In genomic region chr18:61965306-61965705, GRCh38 we compare ENCODE assay signal across 30 cellular contexts.
"Had no signal": no experiment of that assay in that cellular context is flagged by ENCODE, and none has a peak within 500 bp of the region (broad histone marks: within the 10 kb centered on the region; RNA-seq: fewer than 3 reads in every experiment).

No MANE protein-coding gene starts in this region.

- ATAC-seq: activated CD4-positive, CD25-positive, alpha-beta regulatory T cell treated with anti-CD3 and anti-CD28 coated beads, Interleukin-2, amount 50 U/mL, for 24 hours; activated naive CD4-positive, alpha-beta T cell treated with anti-CD3 and anti-CD28 coated beads, Interleukin-2, amount 50 U/mL, for 72 hours; activated T-cell treated with anti-CD3 and anti-CD28 coated beads, Interleukin-2, amount 50 U/mL, for 4 hours; body of pancreas; effector memory CD8-positive, alpha-beta T cell; gastrocnemius medialis; mucosa of descending colon; right cardiac atrium; stimulated activated naive CD8-positive, alpha-beta T cell treated with anti-CD3 and anti-CD28 coated beads, Interleukin-15, Interleukin-2, amounts not matched to agents 100 U/mL and 50 U/mL, for 24 hours had no signal

- DNase-seq: activated CD4-positive, alpha-beta memory T cell treated with anti-CD3 and anti-CD28 coated beads, Interleukin-2, amount 10 ng/mL, durations not matched to agents 7 days and 5 days; activated CD4-positive, alpha-beta T cell treated with anti-CD3 and anti-CD28 coated beads, Interleukin-2, amount 10 ng/mL, durations not matched to agents 7 days and 5 days; activated naive CD4-positive, alpha-beta T cell; activated T-cell treated with anti-CD3 and anti-CD28 coated beads, Interleukin-2, amount 50 U/mL, for 4 hours; body of pancreas; cerebellar nuclear complex; colonic mucosa; effector memory CD8-positive, alpha-beta T cell; erythroblast; gastrocnemius medialis; glutamatergic neuron; islet precursor cell; left ventricle myocardium inferior; mucosa of descending colon; posterior cingulate gyrus; right cardiac atrium; spleen; stimulated activated CD4-positive, alpha-beta T cell treated with anti-CD3 and anti-CD28 coated beads, Interleukin-2, amount 100 ng/mL, for 48 hours; stimulated activated naive CD8-positive, alpha-beta T cell treated with anti-CD3 and anti-CD28 coated beads, Interleukin-15, Interleukin-2, amounts not matched to agents 100 U/mL and 50 U/mL, for 24 hours; T-helper 9 cell; testis; trophoblast cell; WERI-Rb-1 had no signal

- H3K4me3 ChIP-seq: body of pancreas, cardiac muscle cell, colonic mucosa, gastrocnemius medialis, left ventricle myocardium inferior, lung, mucosa of descending colon, spleen, testis, vagina had no signal

- H3K36me3 Mint-ChIP-seq: activated naive CD4-positive, alpha-beta T cell treated with anti-CD3 and anti-CD28 coated beads, Interleukin-2, amount 50 U/mL, for 72 hours had no signal

- H3K4me1 Mint-ChIP-seq: activated CD4-positive, alpha-beta memory T cell treated with anti-CD3 and anti-CD28 coated beads, Interleukin-2, amount 10 ng/mL, durations not matched to agents 7 days and 5 days; activated CD4-positive, alpha-beta T cell treated with anti-CD3 and anti-CD28 coated beads, Interleukin-2, amount 10 ng/mL, durations not matched to agents 7 days and 5 days had no signal

- H3K4me3 Mint-ChIP-seq: activated CD4-positive, alpha-beta memory T cell treated with anti-CD3 and anti-CD28 coated beads, Interleukin-2, amount 10 ng/mL, durations not matched to agents 7 days and 5 days; activated CD4-positive, alpha-beta T cell treated with anti-CD3 and anti-CD28 coated beads, Interleukin-2, amount 10 ng/mL, durations not matched to agents 7 days and 5 days; activated T-cell treated with anti-CD3 and anti-CD28 coated beads, Interleukin-2, amount 50 U/mL, for 4 hours; effector memory CD8-positive, alpha-beta T cell; nephron had no signal

- H3K27ac Mint-ChIP-seq: activated CD4-positive, alpha-beta memory T cell treated with anti-CD3 and anti-CD28 coated beads, Interleukin-2, amount 10 ng/mL, durations not matched to agents 7 days and 5 days; activated CD4-positive, alpha-beta T cell treated with anti-CD3 and anti-CD28 coated beads, Interleukin-2, amount 10 ng/mL, durations not matched to agents 7 days and 5 days; activated naive CD4-positive, alpha-beta T cell treated with anti-CD3 and anti-CD28 coated beads, Interleukin-2, amount 50 U/mL, for 72 hours; effector memory CD8-positive, alpha-beta T cell had no signal

- H3K4me1 ChIP-seq: colonic mucosa, gastrocnemius medialis, spleen, testis had no signal

- H3K27ac ChIP-seq: body of pancreas, cardiac muscle cell, colonic mucosa, gastrocnemius medialis, left ventricle myocardium inferior, spleen, testis, vagina, WERI-Rb-1 had no signal

- FAIRE-seq: TTC549 had no signal

- H3K36me3 ChIP-seq: cardiac muscle cell, colonic mucosa, gastrocnemius medialis, left ventricle myocardium inferior, spleen, vagina, WERI-Rb-1 had no signal

- H3K9me3 Mint-ChIP-seq: activated CD4-positive, alpha-beta memory T cell treated with anti-CD3 and anti-CD28 coated beads, Interleukin-2, amount 10 ng/mL, durations not matched to agents 7 days and 5 days; activated CD4-positive, alpha-beta T cell treated with anti-CD3 and anti-CD28 coated beads, Interleukin-2, amount 10 ng/mL, durations not matched to agents 7 days and 5 days; activated naive CD4-positive, alpha-beta T cell treated with anti-CD3 and anti-CD28 coated beads, Interleukin-2, amount 50 U/mL, for 72 hours; activated T-cell treated with anti-CD3 and anti-CD28 coated beads, Interleukin-2, amount 50 U/mL, for 4 hours; effector memory CD8-positive, alpha-beta T cell; nephron had no signal

- H3K9me3 ChIP-seq: body of pancreas, colonic mucosa, gastrocnemius medialis, left ventricle myocardium inferior, mucosa of descending colon, spleen, testis, vagina had no signal

- H3K27me3 ChIP-seq: body of pancreas, cardiac muscle cell, colonic mucosa, gastrocnemius medialis, testis, vagina had no signal
